8 cellular contexts compared by ENCODE assay signal in the genomic region with DNA sequence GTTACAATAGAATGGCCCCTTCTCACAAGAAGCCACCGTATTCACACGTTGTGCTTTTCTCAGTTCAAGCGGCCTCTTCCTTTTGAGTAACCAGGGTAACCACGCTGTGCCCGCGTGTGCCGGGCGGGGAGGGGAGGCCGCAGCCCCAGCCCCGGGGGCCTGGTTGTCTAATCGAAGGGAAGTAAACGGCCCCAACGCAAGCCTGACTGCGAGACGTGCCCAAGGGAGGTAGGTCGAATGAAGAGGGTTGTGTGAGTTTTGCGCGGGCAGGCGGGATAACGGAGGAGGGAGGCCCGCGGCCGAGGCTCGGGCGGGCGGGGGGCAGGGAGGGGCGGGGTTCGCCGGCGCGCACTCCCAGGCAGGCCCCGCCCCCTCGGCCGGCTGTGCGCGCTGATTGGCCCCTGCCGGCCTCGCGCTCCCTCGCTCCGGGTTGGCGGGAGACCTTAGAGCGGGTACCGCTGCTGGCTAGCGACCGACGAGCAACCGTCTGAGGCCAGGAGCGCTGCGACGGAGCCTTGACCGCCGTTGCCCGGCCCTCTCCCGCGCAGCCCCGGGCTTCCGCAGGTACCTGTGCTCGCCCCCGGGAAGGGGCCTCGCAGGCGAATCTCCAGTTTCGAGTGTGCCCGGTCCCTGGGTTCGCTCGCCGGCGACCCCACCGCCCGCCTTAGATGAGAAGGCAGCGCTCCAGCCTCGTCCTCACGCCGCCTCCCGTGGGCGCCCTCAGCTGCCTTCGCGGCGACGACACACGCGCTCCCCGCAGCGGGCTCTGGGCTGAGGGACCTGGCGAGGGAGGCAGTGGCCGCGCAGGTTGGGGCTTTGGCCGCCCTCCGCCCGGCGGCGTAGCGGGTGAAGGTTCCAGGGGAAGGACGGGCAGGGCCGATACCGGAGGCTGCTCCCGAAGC. TPM values are rescaled to one million over a fixed set of nuclear protein-coding genes. Genes with fewer than 3 reads are reported as not detected.
DNase-seq lines count a peak whose midpoint lies in the region; ATAC-seq and TF ChIP-seq lines count a peak whose summit lies in the region.

Gene SPDYA, plus strand, starts transcription at position 451 of the 902 bp plus-strand sequence. CDS start 5,181 bp downstream, outside the sequence.

- TF ChIP-seq CTCF in BJ (IDR thresholded peaks at IDR 0.05; ENCODE audit: insufficient read depth, low read depth, low read length) (no peak), adrenal gland (IDR thresholded peaks at IDR 0.05) (no peak)

- no peak for TF ChIP-seq POLR2A in adrenal gland (IDR thresholded peaks at IDR 0.05)

- POLR2A ChIA-PET in BJ (lab: Charles Lee): no interaction called here

- peak within 1 kb of the TSS in 2 of 5 donors; percentile 29 to 54 for H3K27ac ChIP-seq in adrenal gland
- H3K27ac ChIP-seq in urinary bladder (ENCODE audit: low read depth): no peak within 1 kb of the TSS

- intact Hi-C loops in adrenal gland (cut with DNase I): no loop called here
- intact Hi-C loops in left cardiac atrium (cut with DNase I): no loop called here

- H3K36me3 ChIP-seq in BJ (ENCODE audit: control insufficient read depth, insufficient read depth, low read length) (no peaks in the 10 kb centered on the region), adrenal gland (replicated peaks in 1 of 2) (peaks cover 0 to 8% of the 10 kb centered on the region in 2 donors), urinary bladder (ENCODE audit: insufficient read depth) (no peaks in the 10 kb centered on the region)

- CTCF ChIA-PET in BJ (lab: Yijun Ruan, JAX): interaction anchor here (1.0 to 1.3 kb wide), 5 partner anchors 10 to 216 kb away, joined by 3 to 6 read pairs (median 3); no protein-coding TSS in a partner anchor

- H3K9me3 ChIP-seq in adrenal gland (replicated peaks in 1 of 3): no peaks in the 10 kb centered on the region

- peak within 1 kb of the TSS; percentile 51 for H3K4me3 ChIP-seq in BJ (ENCODE audit: low read depth, low read length)
- H3K4me3 ChIP-seq in adrenal gland: peak within 1 kb of the TSS in 2 of 4 donors; percentile 15 to 67
- peak within 1 kb of the TSS; percentile 47 for H3K4me3 ChIP-seq in urinary bladder (ENCODE audit: low read depth, low read length)

- WGBS in adrenal gland, 4 donors: 1 to 14% (median 2%) methylated on average over 21 to 97 of the region's 97 CpGs
- WGBS in urinary bladder: 3% methylated on average over 97 of the region's 97 CpGs

- no peaks in the 10 kb centered on the region for H3K27me3 ChIP-seq in BJ (ENCODE audit: control insufficient read depth, insufficient read depth, low read length)
- H3K27me3 ChIP-seq in adrenal gland: no peaks in the 10 kb centered on the region

- DNase-seq in BJ (ENCODE audit: low read depth) (no peak), T follicular helper cell (ENCODE audit: low read depth) (peak; percentile 70), adrenal gland (peak; percentile 63 to 84 (median 80)), left cardiac atrium (peak; percentile 83), putamen (ENCODE audit: low spot score) (peak; percentile 39)

- H3K4me1 ChIP-seq in adrenal gland (replicated peaks in 1 of 2) (peaks cover 6 to 13% of the 10 kb centered on the region in 2 donors), urinary bladder (ENCODE audit: insufficient read depth) (no peaks in the 10 kb centered on the region)

- peak; percentile 79 for ATAC-seq in GM19372 (IDR thresholded peaks at IDR 0.05; ENCODE audit: low read depth, unreplicated experiment)
- peak; percentile 86 for ATAC-seq in HG03521 (IDR thresholded peaks at IDR 0.05; ENCODE audit: unreplicated experiment)
- peak; percentile 96 to 97 for ATAC-seq in left cardiac atrium

RNA-seq across cellular contexts. Expression of gene SPDYA, which starts in this region (rescaled TPM):
- polyA plus RNA-seq in BJ (2011; rRNA removed): 0.10 TPM in 1 of 2 replicates, not detected in the other
- 0.26 and 0.66 TPM in 2 replicates for polyA minus RNA-seq in BJ (2011; rRNA and poly(A)+ RNA removed)
- under 1 TPM in 6 of 8 donors, not detected in 2; 0.26 to 0.76 (median 0.30) TPM for total RNA-seq in adrenal gland
- 1 to 10 TPM in 1 of 3 donors, under 1 TPM in 2; 0.13 to 1.9 (median 0.24) TPM for polyA plus RNA-seq in adrenal gland
- under 1 TPM; 0.31 to 0.44 TPM for total RNA-seq in left cardiac atrium
- 7.1 TPM for total RNA-seq in urinary bladder
- polyA plus RNA-seq in urinary bladder: 0.04 TPM

Comparison
In these comparisons a context has a peak if more than half of its experiments do, and no peak if none do; other contexts are left out.
1. Peak in DNase-seq and ATAC-seq in left cardiac atrium; RNA of the gene not detected or under 1 TPM.